Comparison of ENCODE assay signal across 1 cellular context in the genomic region with DNA sequence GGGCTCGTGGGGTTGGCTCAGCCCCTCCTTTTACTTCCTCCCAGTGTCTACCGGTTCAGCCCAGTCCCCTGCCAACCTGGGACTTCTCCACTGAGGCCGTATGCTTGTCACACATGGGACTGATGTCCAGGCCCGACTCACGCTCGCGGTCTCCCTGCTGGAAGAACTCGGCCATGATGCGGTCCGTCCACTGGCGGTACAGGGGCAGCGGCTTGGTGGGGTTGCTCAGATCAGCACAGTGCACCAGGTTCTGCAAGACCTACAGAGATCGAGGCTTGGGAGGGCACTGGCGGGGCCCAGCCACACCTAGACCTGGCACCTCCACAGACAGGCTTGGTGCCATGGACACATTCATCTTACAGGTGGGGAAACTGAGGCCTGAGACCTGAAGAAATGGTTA.
TF ChIP-seq lines count a peak whose summit lies in the region.

No MANE protein-coding gene starts in this region.

TF ChIP-seq in H1, 55 proteins besides CTCF, POLR2A, EP300 and RAD21:
- TF ChIP-seq HDAC2 (IDR thresholded peaks at IDR 0.05; ENCODE audit: borderline replicate concordance in 1 of 2, low read depth in 2 of 2, low read length in 2 of 2) (no peak), SIN3A (conservative IDR thresholded peaks at IDR 0.05 in 1 of 2, IDR thresholded peaks at IDR 0.05 in 1 of 2; ENCODE audit: low read depth in 1 of 2, low read length in 2 of 2) (no peak), RNF2 (IDR thresholded peaks at IDR 0.05; ENCODE audit: borderline replicate concordance, low read depth, low read length, missing control alignments, poor library complexity, severe bottlenecking) (no peak), TCF12 (IDR thresholded peaks at IDR 0.05; ENCODE audit: low read depth, low read length) (no peak)
- TF ChIP-seq, protein P1, sequence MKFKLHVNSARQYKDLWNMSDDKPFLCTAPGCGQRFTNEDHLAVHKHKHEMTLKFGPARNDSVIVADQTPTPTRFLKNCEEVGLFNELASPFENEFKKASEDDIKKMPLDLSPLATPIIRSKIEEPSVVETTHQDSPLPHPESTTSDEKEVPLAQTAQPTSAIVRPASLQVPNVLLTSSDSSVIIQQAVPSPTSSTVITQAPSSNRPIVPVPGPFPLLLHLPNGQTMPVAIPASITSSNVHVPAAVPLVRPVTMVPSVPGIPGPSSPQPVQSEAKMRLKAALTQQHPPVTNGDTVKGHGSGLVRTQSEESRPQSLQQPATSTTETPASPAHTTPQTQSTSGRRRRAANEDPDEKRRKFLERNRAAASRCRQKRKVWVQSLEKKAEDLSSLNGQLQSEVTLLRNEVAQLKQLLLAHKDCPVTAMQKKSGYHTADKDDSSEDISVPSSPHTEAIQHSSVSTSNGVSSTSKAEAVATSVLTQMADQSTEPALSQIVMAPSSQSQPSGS (IDR thresholded peaks at IDR 0.05; ENCODE audit: low read length), result no peak
- TF ChIP-seq, protein P2, sequence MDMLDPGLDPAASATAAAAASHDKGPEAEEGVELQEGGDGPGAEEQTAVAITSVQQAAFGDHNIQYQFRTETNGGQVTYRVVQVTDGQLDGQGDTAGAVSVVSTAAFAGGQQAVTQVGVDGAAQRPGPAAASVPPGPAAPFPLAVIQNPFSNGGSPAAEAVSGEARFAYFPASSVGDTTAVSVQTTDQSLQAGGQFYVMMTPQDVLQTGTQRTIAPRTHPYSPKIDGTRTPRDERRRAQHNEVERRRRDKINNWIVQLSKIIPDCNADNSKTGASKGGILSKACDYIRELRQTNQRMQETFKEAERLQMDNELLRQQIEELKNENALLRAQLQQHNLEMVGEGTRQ (IDR thresholded peaks at IDR 0.05; ENCODE audit: low read length), result no peak
- TF ChIP-seq, protein P3, sequence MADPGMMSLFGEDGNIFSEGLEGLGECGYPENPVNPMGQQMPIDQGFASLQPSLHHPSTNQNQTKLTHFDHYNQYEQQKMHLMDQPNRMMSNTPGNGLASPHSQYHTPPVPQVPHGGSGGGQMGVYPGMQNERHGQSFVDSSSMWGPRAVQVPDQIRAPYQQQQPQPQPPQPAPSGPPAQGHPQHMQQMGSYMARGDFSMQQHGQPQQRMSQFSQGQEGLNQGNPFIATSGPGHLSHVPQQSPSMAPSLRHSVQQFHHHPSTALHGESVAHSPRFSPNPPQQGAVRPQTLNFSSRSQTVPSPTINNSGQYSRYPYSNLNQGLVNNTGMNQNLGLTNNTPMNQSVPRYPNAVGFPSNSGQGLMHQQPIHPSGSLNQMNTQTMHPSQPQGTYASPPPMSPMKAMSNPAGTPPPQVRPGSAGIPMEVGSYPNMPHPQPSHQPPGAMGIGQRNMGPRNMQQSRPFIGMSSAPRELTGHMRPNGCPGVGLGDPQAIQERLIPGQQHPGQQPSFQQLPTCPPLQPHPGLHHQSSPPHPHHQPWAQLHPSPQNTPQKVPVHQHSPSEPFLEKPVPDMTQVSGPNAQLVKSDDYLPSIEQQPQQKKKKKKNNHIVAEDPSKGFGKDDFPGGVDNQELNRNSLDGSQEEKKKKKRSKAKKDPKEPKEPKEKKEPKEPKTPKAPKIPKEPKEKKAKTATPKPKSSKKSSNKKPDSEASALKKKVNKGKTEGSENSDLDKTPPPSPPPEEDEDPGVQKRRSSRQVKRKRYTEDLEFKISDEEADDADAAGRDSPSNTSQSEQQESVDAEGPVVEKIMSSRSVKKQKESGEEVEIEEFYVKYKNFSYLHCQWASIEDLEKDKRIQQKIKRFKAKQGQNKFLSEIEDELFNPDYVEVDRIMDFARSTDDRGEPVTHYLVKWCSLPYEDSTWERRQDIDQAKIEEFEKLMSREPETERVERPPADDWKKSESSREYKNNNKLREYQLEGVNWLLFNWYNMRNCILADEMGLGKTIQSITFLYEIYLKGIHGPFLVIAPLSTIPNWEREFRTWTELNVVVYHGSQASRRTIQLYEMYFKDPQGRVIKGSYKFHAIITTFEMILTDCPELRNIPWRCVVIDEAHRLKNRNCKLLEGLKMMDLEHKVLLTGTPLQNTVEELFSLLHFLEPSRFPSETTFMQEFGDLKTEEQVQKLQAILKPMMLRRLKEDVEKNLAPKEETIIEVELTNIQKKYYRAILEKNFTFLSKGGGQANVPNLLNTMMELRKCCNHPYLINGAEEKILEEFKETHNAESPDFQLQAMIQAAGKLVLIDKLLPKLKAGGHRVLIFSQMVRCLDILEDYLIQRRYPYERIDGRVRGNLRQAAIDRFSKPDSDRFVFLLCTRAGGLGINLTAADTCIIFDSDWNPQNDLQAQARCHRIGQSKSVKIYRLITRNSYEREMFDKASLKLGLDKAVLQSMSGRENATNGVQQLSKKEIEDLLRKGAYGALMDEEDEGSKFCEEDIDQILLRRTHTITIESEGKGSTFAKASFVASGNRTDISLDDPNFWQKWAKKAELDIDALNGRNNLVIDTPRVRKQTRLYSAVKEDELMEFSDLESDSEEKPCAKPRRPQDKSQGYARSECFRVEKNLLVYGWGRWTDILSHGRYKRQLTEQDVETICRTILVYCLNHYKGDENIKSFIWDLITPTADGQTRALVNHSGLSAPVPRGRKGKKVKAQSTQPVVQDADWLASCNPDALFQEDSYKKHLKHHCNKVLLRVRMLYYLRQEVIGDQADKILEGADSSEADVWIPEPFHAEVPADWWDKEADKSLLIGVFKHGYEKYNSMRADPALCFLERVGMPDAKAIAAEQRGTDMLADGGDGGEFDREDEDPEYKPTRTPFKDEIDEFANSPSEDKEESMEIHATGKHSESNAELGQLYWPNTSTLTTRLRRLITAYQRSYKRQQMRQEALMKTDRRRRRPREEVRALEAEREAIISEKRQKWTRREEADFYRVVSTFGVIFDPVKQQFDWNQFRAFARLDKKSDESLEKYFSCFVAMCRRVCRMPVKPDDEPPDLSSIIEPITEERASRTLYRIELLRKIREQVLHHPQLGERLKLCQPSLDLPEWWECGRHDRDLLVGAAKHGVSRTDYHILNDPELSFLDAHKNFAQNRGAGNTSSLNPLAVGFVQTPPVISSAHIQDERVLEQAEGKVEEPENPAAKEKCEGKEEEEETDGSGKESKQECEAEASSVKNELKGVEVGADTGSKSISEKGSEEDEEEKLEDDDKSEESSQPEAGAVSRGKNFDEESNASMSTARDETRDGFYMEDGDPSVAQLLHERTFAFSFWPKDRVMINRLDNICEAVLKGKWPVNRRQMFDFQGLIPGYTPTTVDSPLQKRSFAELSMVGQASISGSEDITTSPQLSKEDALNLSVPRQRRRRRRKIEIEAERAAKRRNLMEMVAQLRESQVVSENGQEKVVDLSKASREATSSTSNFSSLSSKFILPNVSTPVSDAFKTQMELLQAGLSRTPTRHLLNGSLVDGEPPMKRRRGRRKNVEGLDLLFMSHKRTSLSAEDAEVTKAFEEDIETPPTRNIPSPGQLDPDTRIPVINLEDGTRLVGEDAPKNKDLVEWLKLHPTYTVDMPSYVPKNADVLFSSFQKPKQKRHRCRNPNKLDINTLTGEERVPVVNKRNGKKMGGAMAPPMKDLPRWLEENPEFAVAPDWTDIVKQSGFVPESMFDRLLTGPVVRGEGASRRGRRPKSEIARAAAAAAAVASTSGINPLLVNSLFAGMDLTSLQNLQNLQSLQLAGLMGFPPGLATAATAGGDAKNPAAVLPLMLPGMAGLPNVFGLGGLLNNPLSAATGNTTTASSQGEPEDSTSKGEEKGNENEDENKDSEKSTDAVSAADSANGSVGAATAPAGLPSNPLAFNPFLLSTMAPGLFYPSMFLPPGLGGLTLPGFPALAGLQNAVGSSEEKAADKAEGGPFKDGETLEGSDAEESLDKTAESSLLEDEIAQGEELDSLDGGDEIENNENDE (IDR thresholded peaks at IDR 0.05; ENCODE audit: insufficient replicate concordance, low read length), result no peak
